Comparison of ENCODE assay signal across 1 cellular context in genomic region chr14:89351364-89351957, GRCh38.
A peak's percentile ranks its signal among the peaks of the same experiment; 100 is the strongest.
TF ChIP-seq lines count a peak whose summit lies in the region.

No MANE protein-coding gene starts in this region.

TF ChIP-seq in HepG2, 621 proteins besides CTCF, POLR2A, EP300 and RAD21 (continued from another document and continues in another):
- TF ChIP-seq EHMT2 (IDR thresholded peaks at IDR 0.05; ENCODE audit: borderline replicate concordance, low read depth, low read length) = no peak; the same call in 1 of the 2 replicates
- TF ChIP-seq GMEB2 (CRISPR knock-in tag; IDR thresholded peaks at IDR 0.05; ENCODE audit: low read depth) = no peak
- no peak; the same call in 1 of the 2 replicates for TF ChIP-seq ZBTB8A (CRISPR knock-in tag; IDR thresholded peaks at IDR 0.05; ENCODE audit: borderline replicate concordance, low read depth)
- no peak for TF ChIP-seq ZNF20 (CRISPR knock-in tag; IDR thresholded peaks at IDR 0.05)
- no peak; the same call in 1 of the 2 replicates for TF ChIP-seq TAF1 (CRISPR knock-in tag; IDR thresholded peaks at IDR 0.05)
- peak; percentile 70; the same call in 1 of the 2 replicates for TF ChIP-seq ZNF878 (CRISPR knock-in tag; IDR thresholded peaks at IDR 0.05)
- TF ChIP-seq CC2D1A (CRISPR knock-in tag; IDR thresholded peaks at IDR 0.05) = no peak
- no peak for TF ChIP-seq ZNF432 (CRISPR knock-in tag; IDR thresholded peaks at IDR 0.05; ENCODE audit: borderline replicate concordance)
- peak; percentile 77; the same call in 1 of the 2 replicates for TF ChIP-seq TEF (CRISPR knock-in tag; IDR thresholded peaks at IDR 0.05)
- 0 out of 2 replicates have a peak, but pooled peaks have one; percentile 48 for TF ChIP-seq NKX3-1 (CRISPR knock-in tag; IDR thresholded peaks at IDR 0.05)
- no peak for TF ChIP-seq ZBTB42 (CRISPR knock-in tag; IDR thresholded peaks at IDR 0.05)
- peak; percentile 92 for TF ChIP-seq SOX13 (IDR thresholded peaks at IDR 0.05)
- TF ChIP-seq SOX13 (CRISPR knock-in tag; conservative IDR thresholded peaks at IDR 0.05 in 1 of 2, IDR thresholded peaks at IDR 0.05 in 1 of 2) = peak in 1 of 2 experiments; percentile 90; a peak in 2 of 4 replicates
- peak; percentile 86 for TF ChIP-seq RXRB (CRISPR knock-in tag; IDR thresholded peaks at IDR 0.05; ENCODE audit: borderline replicate concordance)
- peak; percentile 77; the same call in 1 of the 2 replicates for TF ChIP-seq SMYD3 (CRISPR knock-in tag; IDR thresholded peaks at IDR 0.05)
- TF ChIP-seq ZNF557 (CRISPR knock-in tag; IDR thresholded peaks at IDR 0.05) = 0 out of 2 replicates have a peak, but pooled peaks have one; percentile 26
- TF ChIP-seq ZNF235 (CRISPR knock-in tag; IDR thresholded peaks at IDR 0.05; ENCODE audit: borderline replicate concordance) = no peak
- TF ChIP-seq ZNF143 (CRISPR knock-in tag; IDR thresholded peaks at IDR 0.05) = no peak; the same call in 1 of the 2 replicates
- peak; percentile 93 for TF ChIP-seq KDM6A (CRISPR knock-in tag; IDR thresholded peaks at IDR 0.05; ENCODE audit: low read depth)
- TF ChIP-seq GABPB1 (CRISPR knock-in tag; IDR thresholded peaks at IDR 0.05) = peak; percentile 68
- TF ChIP-seq KLF6 (CRISPR knock-in tag; IDR thresholded peaks at IDR 0.05) = no peak
- TF ChIP-seq SP5 (CRISPR knock-in tag; IDR thresholded peaks at IDR 0.05; ENCODE audit: borderline replicate concordance, low read depth) = peak; percentile 92
- peak; percentile 72 to 82 for TF ChIP-seq NR2F1 (CRISPR knock-in tag; IDR thresholded peaks at IDR 0.05)
- peak; percentile 96; the same call in 1 of the 2 replicates for TF ChIP-seq NFKBIZ (CRISPR knock-in tag; IDR thresholded peaks at IDR 0.05)
- TF ChIP-seq XBP1 (CRISPR knock-in tag; IDR thresholded peaks at IDR 0.05) = no peak
- no peak for TF ChIP-seq CCAR2 (optimal IDR thresholded peaks at IDR 0.05; ENCODE audit: low read depth, low read length)
- TF ChIP-seq ZBTB38 (CRISPR knock-in tag; IDR thresholded peaks at IDR 0.05) = no peak
- TF ChIP-seq TBX3 (IDR thresholded peaks at IDR 0.05; ENCODE audit: borderline replicate concordance) = peak; percentile 99
- TF ChIP-seq ARNTL (CRISPR knock-in tag; IDR thresholded peaks at IDR 0.05) = peak; percentile 92
- TF ChIP-seq SALL1 (CRISPR knock-in tag; IDR thresholded peaks at IDR 0.05) = peak; percentile 92
- no peak for TF ChIP-seq HOXA7 (CRISPR knock-in tag; IDR thresholded peaks at IDR 0.05)
- TF ChIP-seq ZNF512B (CRISPR knock-in tag; IDR thresholded peaks at IDR 0.05; ENCODE audit: borderline replicate concordance) = no peak
- no peak for TF ChIP-seq SMAD9 (CRISPR knock-in tag; IDR thresholded peaks at IDR 0.05)
- TF ChIP-seq ZNF350 (CRISPR knock-in tag; IDR thresholded peaks at IDR 0.05; ENCODE audit: borderline replicate concordance, low read depth) = peak; percentile 69; the same call in 1 of the 2 replicates
- peak; percentile 75; the same call in 1 of the 2 replicates for TF ChIP-seq BRF2 (CRISPR knock-in tag; IDR thresholded peaks at IDR 0.05)
- TF ChIP-seq FOSL2 (CRISPR knock-in tag; IDR thresholded peaks at IDR 0.05) = peak; percentile 87
- TF ChIP-seq ZNF614 (CRISPR knock-in tag; IDR thresholded peaks at IDR 0.05; ENCODE audit: borderline replicate concordance) = peak; percentile 22; the same call in 1 of the 2 replicates
- 0 out of 2 replicates have a peak, but pooled peaks have one; percentile 57 for TF ChIP-seq ZBTB44 (CRISPR knock-in tag; IDR thresholded peaks at IDR 0.05)
- no peak for TF ChIP-seq ZNF530 (CRISPR knock-in tag; IDR thresholded peaks at IDR 0.05; ENCODE audit: low read depth)
- TF ChIP-seq HDAC6 (IDR thresholded peaks at IDR 0.05; ENCODE audit: low read depth, low read length) = no peak
- 0 out of 2 replicates have a peak, but pooled peaks have one; percentile 8 for TF ChIP-seq ZHX2 (IDR thresholded peaks at IDR 0.05; ENCODE audit: low read depth)
- TF ChIP-seq ZHX2 (CRISPR knock-in tag; IDR thresholded peaks at IDR 0.05; ENCODE audit: borderline replicate concordance) = no peak; the same call in 1 of the 2 replicates
- no peak for TF ChIP-seq ZNF256 (CRISPR knock-in tag; conservative IDR thresholded peaks at IDR 0.05)
- TF ChIP-seq ATF6 (CRISPR knock-in tag; conservative IDR thresholded peaks at IDR 0.05) = no peak
- TF ChIP-seq ZNF343 (CRISPR knock-in tag; IDR thresholded peaks at IDR 0.05) = peak; percentile 25; the same call in 1 of the 2 replicates
- no peak for TF ChIP-seq ATM (IDR thresholded peaks at IDR 0.05; ENCODE audit: borderline replicate concordance)
- no peak for TF ChIP-seq ATF7-NPFF (CRISPR knock-in tag; IDR thresholded peaks at IDR 0.05; ENCODE audit: low read depth)
- TF ChIP-seq NAIF1 (CRISPR knock-in tag; IDR thresholded peaks at IDR 0.05; ENCODE audit: borderline replicate concordance) = no peak
- peak; percentile 38; the same call in 1 of the 2 replicates for TF ChIP-seq ZNF580 (CRISPR knock-in tag; IDR thresholded peaks at IDR 0.05; ENCODE audit: borderline replicate concordance, low read depth)
- no peak for TF ChIP-seq ZIK1 (CRISPR knock-in tag; IDR thresholded peaks at IDR 0.05; ENCODE audit: borderline replicate concordance, low read depth)
- TF ChIP-seq TFDP2 (CRISPR knock-in tag; IDR thresholded peaks at IDR 0.05) = 0 out of 2 replicates have a peak, but pooled peaks have one; percentile 19
